ENCODE assay signal across 14 cellular contexts in the genomic region with DNA sequence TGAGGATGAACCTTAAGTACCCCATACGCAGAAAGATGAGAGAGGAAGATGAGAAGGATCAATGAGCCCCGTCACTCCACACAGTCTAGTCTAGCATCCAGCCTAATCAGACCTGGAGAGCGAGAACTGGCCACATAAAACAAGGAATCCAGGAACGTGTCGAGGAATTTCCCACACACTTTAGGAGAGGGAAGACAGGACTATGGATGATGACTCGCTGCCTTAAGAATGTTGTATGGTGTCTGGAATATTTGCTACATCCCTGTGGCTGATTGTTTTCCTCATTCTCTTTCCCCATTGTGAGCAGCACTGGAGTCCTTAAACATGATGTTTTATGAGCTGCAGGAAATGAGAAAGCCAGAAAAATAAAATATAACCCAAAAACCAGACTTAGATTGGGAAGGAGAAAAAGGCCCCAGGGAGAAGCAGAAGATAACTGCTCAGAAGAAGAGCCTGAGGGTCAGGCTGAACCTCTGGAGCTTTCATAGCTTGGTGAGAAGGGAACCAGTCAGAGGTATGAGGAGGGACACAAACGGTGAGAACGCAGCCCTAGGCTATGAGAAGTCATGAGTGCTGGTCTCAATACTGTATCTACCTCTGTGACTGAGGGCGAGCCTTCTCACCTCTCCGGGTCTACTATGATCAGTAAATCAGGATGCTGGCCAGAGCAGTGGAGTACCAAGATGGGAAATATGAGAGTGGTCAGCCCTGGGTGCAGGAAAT.
DNase-seq lines count a peak whose midpoint lies in the region; ATAC-seq and TF ChIP-seq lines count a peak whose summit lies in the region.
"Had no signal": no experiment of that assay in that cellular context is flagged by ENCODE, and none has a peak within 500 bp of the region (broad histone marks: within the 10 kb centered on the region; RNA-seq: fewer than 3 reads in every experiment).

No MANE protein-coding gene starts in this region.

- no peaks in the 10 kb centered on the region for H3K4me1 ChIP-seq in aorta (ENCODE audit: control insufficient read depth in 1 of 2, insufficient read depth in 2 of 2, low read length in 2 of 2)

- no peaks in the 10 kb centered on the region for H3K27me3 ChIP-seq in aorta (ENCODE audit: control insufficient read depth in 1 of 2, insufficient read depth in 2 of 2, low read length in 1 of 2)
- H3K27me3 ChIP-seq: tibial nerve had no signal

- ATAC-seq in aorta (ENCODE audit: low FRiP score) (no peak), HG03469 (IDR thresholded peaks at IDR 0.05; ENCODE audit: unreplicated experiment) (no peak)

- CTCF ChIA-PET in AG04449 (lab: Yijun Ruan, JAX) (interaction anchor here (0.7 to 1.7 kb wide), 3 partner anchors 30 to 195 kb away, joined by 3 to 4 read pairs (median 4); no protein-coding TSS in a partner anchor), GM10248 (lab: Yijun Ruan, JAX) (interaction anchor here (1.5 kb wide), 1 partner anchor 12 kb away, joined by 4 read pairs; no protein-coding TSS in a partner anchor)

- no peak overlapping the region for H3K27ac ChIP-seq in aorta (ENCODE audit: low read depth in 1 of 2, low read length in 2 of 2)
- H3K27ac ChIP-seq: tibial nerve had no signal

- 69 to 70% methylated on average over 10 of the region's 10 CpGs for WGBS in aorta, 2 donors

- no peaks in the 10 kb centered on the region for H3K36me3 ChIP-seq in aorta (ENCODE audit: control insufficient read depth in 1 of 2, insufficient read depth in 2 of 2, low read length in 1 of 2)
- H3K36me3 ChIP-seq: tibial nerve had no signal

- TF ChIP-seq CTCF in AG04449 (IDR thresholded peaks at IDR 0.05; ENCODE audit: insufficient read depth, low read length, missing control alignments) (no peak), GM10248 (IDR thresholded peaks at IDR 0.05; ENCODE audit: control extremely low read depth, extremely low read depth, low read depth, missing control alignments) (no peak)

- peaks cover 3% of the 10 kb centered on the region for H3K9me3 ChIP-seq in aorta (ENCODE audit: control insufficient read depth, low read length)

- intact Hi-C loops in aorta (cut with DNase I) = loop anchor here (10.0 kb wide), 1 partner anchor 841 kb away; no protein-coding TSS in a partner anchor

- DNase-seq in AG04449 (ENCODE audit: low read depth, low spot score) (peak; percentile 73), HK-2 (ENCODE audit: unreplicated experiment) (peak; percentile 56), astrocyte of the hippocampus (ENCODE audit: low read depth, low spot score) (peak; percentile 91), iris pigment epithelial cell (ENCODE audit: low read depth) (peak; percentile 64), GM10248 (ENCODE audit: extremely low spot score) (no peak), aorta (no peak), NCI-H1694 treated with DMSO at 0.1 percent for 48 hours (lab: John Stamatoyannopoulos, UW) (no peak)
- DNase-seq: activated naive CD4-positive, alpha-beta T cell treated with anti-CD3 and anti-CD28 coated beads for 36 hours; AML-193; GDM1; NCI-H1436 treated with DMSO at 0.1 percent for 48 hours; T-helper 2 cell had no signal

- H3K4me3 ChIP-seq in AG04449 (ENCODE audit: low read depth, low read length) = no peak overlapping the region
- no peak overlapping the region for H3K4me3 ChIP-seq in aorta (ENCODE audit: low read length in 2 of 2)
- H3K4me3 ChIP-seq: tibial nerve had no signal

- POLR2A ChIA-PET in AG04449 (lab: Yijun Ruan, JAX) = interaction anchor here (1.0 kb wide), 1 partner anchor 22 kb away, joined by 3 read pairs; no protein-coding TSS in a partner anchor
- POLR2A ChIA-PET in GM10248 (lab: Yijun Ruan, JAX) = no interaction called here

Comparison
In these comparisons a context has a peak if more than half of its experiments do, and no peak if none do; other contexts are left out.
1. DNase-seq: peak in AG04449 (single experiment), HK-2 (single experiment), astrocyte of the hippocampus (single experiment) and iris pigment epithelial cell (single experiment); none in GM10248 (single experiment), aorta (0 of 2) and NCI-H1694 treated with DMSO at 0.1 percent for 48 hours (single experiment).